Comparison of ENCODE assay signal across 8 cellular contexts in the genomic region with DNA sequence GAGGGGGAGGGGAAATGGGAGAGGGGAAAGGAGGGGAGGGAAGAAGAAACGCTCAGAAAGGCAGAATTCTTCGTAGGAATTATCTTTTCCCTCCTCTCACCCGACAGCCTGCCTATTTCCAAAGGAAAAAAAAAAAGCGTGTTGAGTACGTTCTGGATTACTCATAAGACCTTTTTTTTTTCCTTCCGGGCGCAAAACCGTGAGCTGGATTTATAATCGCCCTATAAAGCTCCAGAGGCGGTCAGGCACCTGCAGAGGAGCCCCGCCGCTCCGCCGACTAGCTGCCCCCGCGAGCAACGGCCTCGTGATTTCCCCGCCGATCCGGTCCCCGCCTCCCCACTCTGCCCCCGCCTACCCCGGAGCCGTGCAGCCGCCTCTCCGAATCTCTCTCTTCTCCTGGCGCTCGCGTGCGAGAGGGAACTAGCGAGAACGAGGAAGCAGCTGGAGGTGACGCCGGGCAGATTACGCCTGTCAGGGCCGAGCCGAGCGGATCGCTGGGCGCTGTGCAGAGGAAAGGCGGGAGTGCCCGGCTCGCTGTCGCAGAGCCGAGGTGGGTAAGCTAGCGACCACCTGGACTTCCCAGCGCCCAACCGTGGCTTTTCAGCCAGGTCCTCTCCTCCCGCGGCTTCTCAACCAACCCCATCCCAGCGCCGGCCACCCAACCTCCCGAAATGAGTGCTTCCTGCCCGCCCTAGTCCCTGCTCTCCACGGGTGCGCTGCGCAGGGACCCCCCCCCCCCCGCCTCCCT. TPM values are rescaled to one million over a fixed set of nuclear protein-coding genes. Genes with fewer than 3 reads are reported as not detected.
A peak's percentile ranks its signal among the peaks of the same experiment; 100 is the strongest.
DNase-seq lines count a peak whose midpoint lies in the region; ATAC-seq and TF ChIP-seq lines count a peak whose summit lies in the region.

Gene GAD1 (plus strand): TSS at position 389 of the 748 bp plus-strand sequence. CDS start 1,705 bp downstream, outside the sequence.

- no peaks in the 10 kb centered on the region for H3K36me3 Mint-ChIP-seq in activated naive CD8-positive, alpha-beta T cell treated with anti-CD3 and anti-CD28 coated beads for 36 hours
- no peaks in the 10 kb centered on the region for H3K36me3 Mint-ChIP-seq in progenitor cell of endocrine pancreas (ENCODE audit: insufficient read depth)

- no peaks in the 10 kb centered on the region for H3K36me3 ChIP-seq in MG63
- no peaks in the 10 kb centered on the region for H3K36me3 ChIP-seq in RWPE2 (ENCODE audit: low read depth)

- intact Hi-C loops in left cardiac atrium (cut with DNase I), result loop anchor here (5.0 to 10.0 kb wide), 3 partner anchors 332 to 579 kb away; no protein-coding TSS in a partner anchor

- DNase-seq in AG08396 (ENCODE audit: low spot score), result peak; percentile 85
- DNase-seq in MG63, result peak; percentile 83
- no peak for DNase-seq in RWPE2 (ENCODE audit: low spot score)
- DNase-seq in activated naive CD8-positive, alpha-beta T cell treated with anti-CD3 and anti-CD28 coated beads for 36 hours, result peak; percentile 78
- peak; percentile 45 for DNase-seq in left cardiac atrium
- peak; percentile 47 for DNase-seq in progenitor cell of endocrine pancreas (ENCODE audit: low spot score, unreplicated experiment)

- peak within 1 kb of the TSS; percentile 73 for H3K4me3 Mint-ChIP-seq in activated naive CD8-positive, alpha-beta T cell treated with anti-CD3 and anti-CD28 coated beads for 36 hours
- peak within 1 kb of the TSS; percentile 66 for H3K4me3 Mint-ChIP-seq in progenitor cell of endocrine pancreas (ENCODE audit: low read depth)

- H3K4me3 ChIP-seq in MG63 (peak within 1 kb of the TSS; percentile 49), RWPE2 (ENCODE audit: severe bottlenecking) (peak within 1 kb of the TSS; percentile 46)

- TF ChIP-seq CTCF in RWPE2 (IDR thresholded peaks at IDR 0.05; ENCODE audit: poor library complexity, severe bottlenecking) (no peak), progenitor cell of endocrine pancreas (IDR thresholded peaks at IDR 0.05; ENCODE audit: unreplicated experiment) (no peak)

- H3K27me3 ChIP-seq in MG63 (peaks cover 46% of the 10 kb centered on the region), RWPE2 (ENCODE audit: insufficient read depth, poor library complexity, severe bottlenecking) (peaks cover 23% of the 10 kb centered on the region)

- H3K9me3 ChIP-seq in MG63 (no peaks in the 10 kb centered on the region), RWPE2 (ENCODE audit: severe bottlenecking) (no peaks in the 10 kb centered on the region)

- H3K4me1 ChIP-seq in RWPE2 (ENCODE audit: insufficient read depth, poor library complexity, severe bottlenecking), result no peaks in the 10 kb centered on the region

- H3K27ac ChIP-seq in RWPE2 (ENCODE audit: poor library complexity, severe bottlenecking), result peak within 1 kb of the TSS; percentile 20

- peaks cover 1% of the 10 kb centered on the region for H3K9me3 Mint-ChIP-seq in activated naive CD8-positive, alpha-beta T cell treated with anti-CD3 and anti-CD28 coated beads for 36 hours
- H3K9me3 Mint-ChIP-seq in progenitor cell of endocrine pancreas (ENCODE audit: low read depth), result no peaks in the 10 kb centered on the region

- peak; percentile 56 for ATAC-seq in GM19328 (IDR thresholded peaks at IDR 0.05; ENCODE audit: unreplicated experiment)
- peak; percentile 70 for ATAC-seq in RWPE2 (ENCODE audit: low read depth)
- ATAC-seq in left cardiac atrium, result peak; percentile 69 to 86
- no peak for ATAC-seq in GM21360 (IDR thresholded peaks at IDR 0.05; ENCODE audit: unreplicated experiment)

- H3K4me1 Mint-ChIP-seq in activated naive CD8-positive, alpha-beta T cell treated with anti-CD3 and anti-CD28 coated beads for 36 hours, result peaks cover 49% of the 10 kb centered on the region
- peaks cover 27% of the 10 kb centered on the region for H3K4me1 Mint-ChIP-seq in progenitor cell of endocrine pancreas (ENCODE audit: low read depth)

- H3K27me3 Mint-ChIP-seq in activated naive CD8-positive, alpha-beta T cell treated with anti-CD3 and anti-CD28 coated beads for 36 hours, result peaks cover 89% of the 10 kb centered on the region
- peaks cover 90% of the 10 kb centered on the region for H3K27me3 Mint-ChIP-seq in progenitor cell of endocrine pancreas

- no peak within 1 kb of the TSS for H3K27ac Mint-ChIP-seq in activated naive CD8-positive, alpha-beta T cell treated with anti-CD3 and anti-CD28 coated beads for 36 hours
- H3K27ac Mint-ChIP-seq in progenitor cell of endocrine pancreas, result peak within 1 kb of the TSS; percentile 67

RNA-seq across cellular contexts. Expression of gene GAD1, which starts in this region (rescaled TPM):
- 3.2 TPM in 1 of 2 replicates, not detected in the other for total RNA-seq in MG63 (2014; rRNA removed; shearing (Covaris generic); ENCODE audit: low replicate concordance)
- 1 to 10 TPM in 1 of 2 experiments, under 1 TPM in 1; 0.74 to 1.0 TPM for total RNA-seq in activated naive CD8-positive, alpha-beta T cell treated with anti-CD3 and anti-CD28 coated beads for 36 hours
- total RNA-seq in left cardiac atrium (not detected), progenitor cell of endocrine pancreas (0.27 and 0.43 TPM in 2 replicates)

Comparison
In these comparisons a context has a peak if more than half of its experiments do, and no peak if none do; other contexts are left out.
1. Peak in DNase-seq and ATAC-seq in left cardiac atrium; RNA of the gene not detected or under 1 TPM.
2. Peak in DNase-seq in progenitor cell of endocrine pancreas; RNA of the gene not detected or under 1 TPM.